ENCODE assay signal across 1 cellular context in the genomic region with DNA sequence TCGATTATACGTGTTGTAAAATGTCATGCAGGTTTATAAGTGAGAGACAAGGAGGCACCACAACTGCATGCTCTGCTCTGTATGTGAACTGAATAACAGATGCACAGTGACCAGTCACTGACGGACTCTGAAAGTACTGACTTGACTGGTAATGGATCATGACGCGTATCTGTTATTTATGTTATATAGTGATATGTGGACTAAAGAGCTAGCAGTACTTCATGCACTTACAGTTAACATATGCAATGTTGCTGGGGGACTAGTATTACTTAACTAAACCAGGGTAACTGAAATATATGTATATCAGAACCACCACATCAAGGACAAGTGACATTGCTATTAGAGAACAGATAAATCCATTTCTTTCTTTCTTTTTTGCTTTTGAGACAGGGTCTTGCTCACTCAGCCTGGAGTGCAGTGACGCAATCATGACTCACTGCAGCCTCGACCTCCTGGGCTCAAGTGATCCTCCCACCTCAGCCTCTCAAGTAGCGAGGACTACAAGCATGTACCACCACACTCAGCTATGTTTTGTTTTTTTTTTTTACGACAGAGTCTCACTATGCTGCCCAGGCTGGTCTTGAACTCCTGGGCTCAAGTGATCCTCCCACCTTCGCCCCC.
TF ChIP-seq lines count a peak whose summit lies in the region.

No MANE protein-coding gene starts in this region.

TF ChIP-seq in K562, 482 proteins besides CTCF, POLR2A, EP300 and RAD21:
- TF ChIP-seq FOSL1 (tag; conservative IDR thresholded peaks at IDR 0.05) (0 out of 2 replicates have a peak, but pooled peaks have one; percentile 33), CEBPB (tag; IDR thresholded peaks at IDR 0.05) (peak; percentile 78), BRF1 (IDR thresholded peaks at IDR 0.05; ENCODE audit: borderline replicate concordance, extremely low read depth, insufficient read length) (no peak), CEBPG (CRISPR knock-in tag; IDR thresholded peaks at IDR 0.05) (peak; percentile 31; the same call in 1 of the 2 replicates), CEBPG (tag; conservative IDR thresholded peaks at IDR 0.05 in 1 of 2, IDR thresholded peaks at IDR 0.05 in 1 of 2) (peak; percentile 18 to 78; a peak in 2 of 4 replicates), RBM14 (IDR thresholded peaks at IDR 0.05; ENCODE audit: borderline replicate concordance, insufficient read depth, low read depth, low read length) (no peak), JUND (IDR thresholded peaks at IDR 0.05; ENCODE audit: borderline replicate concordance, low read depth, low read length) (peak; percentile 45; the same call in 1 of the 2 replicates), JUND (tag; IDR thresholded peaks at IDR 0.05; ENCODE audit: borderline replicate concordance, low read depth, low read length) (no peak)
- TF ChIP-seq, protein P1, sequence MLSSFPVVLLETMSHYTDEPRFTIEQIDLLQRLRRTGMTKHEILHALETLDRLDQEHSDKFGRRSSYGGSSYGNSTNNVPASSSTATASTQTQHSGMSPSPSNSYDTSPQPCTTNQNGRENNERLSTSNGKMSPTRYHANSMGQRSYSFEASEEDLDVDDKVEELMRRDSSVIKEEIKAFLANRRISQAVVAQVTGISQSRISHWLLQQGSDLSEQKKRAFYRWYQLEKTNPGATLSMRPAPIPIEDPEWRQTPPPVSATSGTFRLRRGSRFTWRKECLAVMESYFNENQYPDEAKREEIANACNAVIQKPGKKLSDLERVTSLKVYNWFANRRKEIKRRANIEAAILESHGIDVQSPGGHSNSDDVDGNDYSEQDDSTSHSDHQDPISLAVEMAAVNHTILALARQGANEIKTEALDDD (IDR thresholded peaks at IDR 0.05), result peak; percentile 31; the same call in 1 of the 2 replicates
- TF ChIP-seq, protein P2, sequence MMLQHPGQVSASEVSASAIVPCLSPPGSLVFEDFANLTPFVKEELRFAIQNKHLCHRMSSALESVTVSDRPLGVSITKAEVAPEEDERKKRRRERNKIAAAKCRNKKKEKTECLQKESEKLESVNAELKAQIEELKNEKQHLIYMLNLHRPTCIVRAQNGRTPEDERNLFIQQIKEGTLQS (IDR thresholded peaks at IDR 0.05), result peak; percentile 88
- TF ChIP-seq, protein P2 (CRISPR knock-in tag; conservative IDR thresholded peaks at IDR 0.05), result no peak
- TF ChIP-seq, protein P3, sequence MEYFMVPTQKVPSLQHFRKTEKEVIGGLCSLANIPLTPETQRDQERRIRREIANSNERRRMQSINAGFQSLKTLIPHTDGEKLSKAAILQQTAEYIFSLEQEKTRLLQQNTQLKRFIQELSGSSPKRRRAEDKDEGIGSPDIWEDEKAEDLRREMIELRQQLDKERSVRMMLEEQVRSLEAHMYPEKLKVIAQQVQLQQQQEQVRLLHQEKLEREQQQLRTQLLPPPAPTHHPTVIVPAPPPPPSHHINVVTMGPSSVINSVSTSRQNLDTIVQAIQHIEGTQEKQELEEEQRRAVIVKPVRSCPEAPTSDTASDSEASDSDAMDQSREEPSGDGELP (CRISPR knock-in tag; IDR thresholded peaks at IDR 0.05; ENCODE audit: borderline replicate concordance), result no peak
